ENCODE assay signal across 10 cellular contexts in the genomic region with DNA sequence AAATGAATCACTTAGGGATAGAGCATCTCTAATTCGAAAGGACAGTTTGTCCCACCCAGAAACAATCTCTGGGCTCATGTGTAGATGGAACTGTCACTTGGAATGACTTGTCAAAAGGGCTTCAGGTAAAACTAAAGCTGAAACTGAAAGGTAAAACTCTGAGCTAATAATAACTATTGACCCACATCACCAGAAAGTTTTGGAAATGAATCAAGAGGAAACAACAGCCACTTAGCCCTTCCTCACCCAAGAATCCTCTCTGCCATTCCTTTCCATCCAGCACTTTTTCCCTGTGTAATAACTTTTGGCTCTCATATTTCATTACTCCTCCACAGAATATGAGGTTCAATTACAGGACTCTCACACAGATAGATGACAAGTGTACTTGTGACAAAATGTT. TPM values are rescaled to one million over a fixed set of nuclear protein-coding genes. Genes with fewer than 3 reads are reported as not detected.
DNase-seq lines count a peak whose midpoint lies in the region; ATAC-seq and TF ChIP-seq lines count a peak whose summit lies in the region.
"Had no signal": no experiment of that assay in that cellular context is flagged by ENCODE, and none has a peak within 500 bp of the region (broad histone marks: within the 10 kb centered on the region; RNA-seq: fewer than 3 reads in every experiment).

No MANE protein-coding gene starts in this region.

- no peaks in the 10 kb centered on the region for H3K9me3 Mint-ChIP-seq in activated CD4-positive, alpha-beta T cell treated with anti-CD3 and anti-CD28 coated beads, Interleukin-2, amount 10 ng/mL, durations not matched to agents 7 days and 5 days
- H3K9me3 Mint-ChIP-seq in stimulated activated naive B cell treated with anti-CD40 and anti-IgM and Interleukin-4, amounts not matched to agents 10 μg/mL and 1 μg/mL and 100 μg/mL, for 72 hours, result no peaks in the 10 kb centered on the region

- no peaks in the 10 kb centered on the region for H3K36me3 Mint-ChIP-seq in activated CD4-positive, alpha-beta T cell treated with anti-CD3 and anti-CD28 coated beads, Interleukin-2, amount 10 ng/mL, durations not matched to agents 7 days and 5 days (ENCODE audit: low read depth)
- no peaks in the 10 kb centered on the region for H3K36me3 Mint-ChIP-seq in stimulated activated naive B cell treated with anti-CD40 and anti-IgM and Interleukin-4, amounts not matched to agents 10 μg/mL and 1 μg/mL and 100 μg/mL, for 72 hours

- peak overlapping the region in 14 of 59 donors; percentile 56 to 78 (median 72) for H3K4me3 ChIP-seq in dorsolateral prefrontal cortex

- H3K27me3 Mint-ChIP-seq in activated CD4-positive, alpha-beta T cell treated with anti-CD3 and anti-CD28 coated beads, Interleukin-2, amount 10 ng/mL, durations not matched to agents 7 days and 5 days, result no peaks in the 10 kb centered on the region
- H3K27me3 Mint-ChIP-seq in stimulated activated naive B cell treated with anti-CD40 and anti-IgM and Interleukin-4, amounts not matched to agents 10 μg/mL and 1 μg/mL and 100 μg/mL, for 72 hours, result no peaks in the 10 kb centered on the region

- TF ChIP-seq CTCF in dorsolateral prefrontal cortex (IDR thresholded peaks at IDR 0.05 in 54 of 56, conservative IDR thresholded peaks at IDR 0.05 in 2 of 56; ENCODE audit: low read depth in 1 of 56, partially characterized antibody in 56 of 56), result no peak

- POLR2A ChIA-PET in activated CD4-positive, alpha-beta T cell treated with anti-CD3 and anti-CD28 coated beads, Interleukin-2, amount 10 ng/mL, durations not matched to agents 7 days and 5 days (lab: Charles Lee), result no interaction called here

- peak overlapping the region; percentile 10 for H3K27ac Mint-ChIP-seq in activated CD4-positive, alpha-beta T cell treated with anti-CD3 and anti-CD28 coated beads, Interleukin-2, amount 10 ng/mL, durations not matched to agents 7 days and 5 days
- peak overlapping the region; percentile 43 for H3K27ac Mint-ChIP-seq in stimulated activated naive B cell treated with anti-CD40 and anti-IgM and Interleukin-4, amounts not matched to agents 10 μg/mL and 1 μg/mL and 100 μg/mL, for 72 hours

- ATAC-seq in HG03342 (IDR thresholded peaks at IDR 0.05; ENCODE audit: unreplicated experiment), result peak; percentile 23
- ATAC-seq in stimulated activated naive B cell treated with anti-CD40 and anti-IgM and Interleukin-4, amounts not matched to agents 10 μg/mL and 1 μg/mL and 100 μg/mL, for 72 hours (replicated peaks), result no peak
- ATAC-seq in HG02938 (IDR thresholded peaks at IDR 0.05; ENCODE audit: unreplicated experiment), result no peak
- no peak for ATAC-seq in GM19328 (IDR thresholded peaks at IDR 0.05; ENCODE audit: unreplicated experiment)

- CTCF ChIA-PET in activated CD4-positive, alpha-beta T cell treated with anti-CD3 and anti-CD28 coated beads, Interleukin-2, amount 10 ng/mL, durations not matched to agents 7 days and 5 days (lab: Charles Lee), result interaction anchor here (0.8 to 3.1 kb wide), 3 partner anchors 13 to 28 kb away, joined by 3 to 18 read pairs (median 3); partner anchors contain the start of gene GLRX

- H3K4me1 Mint-ChIP-seq in activated CD4-positive, alpha-beta T cell treated with anti-CD3 and anti-CD28 coated beads, Interleukin-2, amount 10 ng/mL, durations not matched to agents 7 days and 5 days, result peaks cover 41% of the 10 kb centered on the region
- H3K4me1 Mint-ChIP-seq in stimulated activated naive B cell treated with anti-CD40 and anti-IgM and Interleukin-4, amounts not matched to agents 10 μg/mL and 1 μg/mL and 100 μg/mL, for 72 hours, result peaks cover 36 to 60% of the 10 kb centered on the region in 2 donors

- intact Hi-C loops in dorsolateral prefrontal cortex (cut with DNase I), result loop anchor here in 1 of 2 donors (5.0 kb wide), 1 partner anchor 189 kb away; the partner anchor contains the start of gene RFESD

- H3K4me3 Mint-ChIP-seq in activated CD4-positive, alpha-beta T cell treated with anti-CD3 and anti-CD28 coated beads, Interleukin-2, amount 10 ng/mL, durations not matched to agents 7 days and 5 days, result no peak overlapping the region
- H3K4me3 Mint-ChIP-seq in stimulated activated naive B cell treated with anti-CD40 and anti-IgM and Interleukin-4, amounts not matched to agents 10 μg/mL and 1 μg/mL and 100 μg/mL, for 72 hours, result no peak overlapping the region
- H3K4me3 Mint-ChIP-seq: neural crest cell had no signal

- no peak for DNase-seq in activated CD4-positive, alpha-beta T cell treated with anti-CD3 and anti-CD28 coated beads, Interleukin-2, amount 10 ng/mL, durations not matched to agents 7 days and 5 days
- no peak for DNase-seq in activated CD4-positive, alpha-beta T cell treated with anti-CD3 and anti-CD28 coated beads, Interleukin-2, amount 50 U/mL, for 4 hours
- DNase-seq in dorsolateral prefrontal cortex (no peak), D341Med (ENCODE audit: low spot score) (no peak)
- DNase-seq in stimulated activated naive B cell treated with anti-CD40 and anti-IgM and Interleukin-4, amounts not matched to agents 10 μg/mL and 1 μg/mL and 100 μg/mL, for 72 hours, result no peak
- DNase-seq: NCI-H526 had no signal

- peak overlapping the region in 51 of 59 donors; percentile 3 to 94 (median 82) for H3K27ac ChIP-seq in dorsolateral prefrontal cortex

- H3K27me3 ChIP-seq in dorsolateral prefrontal cortex, result no peaks in the 10 kb centered on the region

RNA-seq across cellular contexts. Expression of gene GLRX, which starts 14.0 kb away (rescaled TPM):
- 10 to 100 TPM; 60.2 to 61.1 TPM for total RNA-seq in activated CD4-positive, alpha-beta T cell treated with anti-CD3 and anti-CD28 coated beads, Interleukin-2, amount 10 ng/mL, durations not matched to agents 7 days and 5 days
- total RNA-seq in dorsolateral prefrontal cortex, result 100 to 1,000 TPM in 3 of 120 experiments, 10 to 100 TPM in 117; 13.7 to 109 (median 43.0) TPM
